7 cellular contexts compared by ENCODE assay signal in the genomic region with DNA sequence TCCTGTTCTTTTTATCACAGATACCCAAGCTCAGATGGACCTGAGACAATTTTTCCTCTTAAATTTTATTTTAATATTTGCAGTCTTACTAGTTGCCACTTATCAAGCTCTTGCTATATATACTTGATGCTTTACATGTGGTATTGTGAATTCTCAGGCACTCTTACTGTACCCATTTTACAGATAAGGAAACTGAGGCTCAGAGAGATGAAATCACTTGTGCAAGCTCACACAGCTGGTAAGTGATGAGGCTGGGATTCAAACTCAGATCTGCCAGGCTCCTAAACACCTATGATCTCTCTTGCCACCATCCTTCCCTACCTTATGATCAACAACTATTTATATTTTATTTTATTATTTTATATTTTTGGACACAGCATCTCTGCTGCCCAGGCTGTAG.
"Had no signal": no experiment of that assay in that cellular context is flagged by ENCODE, and none has a peak within 500 bp of the region (broad histone marks: within the 10 kb centered on the region; RNA-seq: fewer than 3 reads in every experiment).

No MANE protein-coding gene starts in this region.

- H3K4me3 Mint-ChIP-seq: IgD-negative memory B cell had no signal

- FAIRE-seq: HTR-8/SVneo had no signal

- H3K36me3 Mint-ChIP-seq: IgD-negative memory B cell had no signal

- H3K27ac ChIP-seq: HL-60, KMS-11 had no signal

- H3K4me2 ChIP-seq: KMS-11 had no signal

- H3K4me1 Mint-ChIP-seq: IgD-negative memory B cell had no signal

- H3K27ac Mint-ChIP-seq: IgD-negative memory B cell had no signal

- H3K9ac ChIP-seq: KMS-11 had no signal

- DNase-seq: IMR-90, KBM-7, KG1 had no signal
